In genomic region chr2:237012577-237013237, GRCh38 we compare ENCODE assay signal across 19 cellular contexts.
A peak's percentile ranks its signal among the peaks of the same experiment; 100 is the strongest.
DNase-seq lines count a peak whose midpoint lies in the region; FAIRE-seq and TF ChIP-seq lines count a peak whose summit lies in the region.
"Had no signal": no experiment of that assay in that cellular context is flagged by ENCODE, and none has a peak within 500 bp of the region (broad histone marks: within the 10 kb centered on the region; RNA-seq: fewer than 3 reads in every experiment).

No MANE protein-coding gene starts in this region.

- H3K27me3 ChIP-seq in neural progenitor cell: no peaks in the 10 kb centered on the region
- no peaks in the 10 kb centered on the region for H3K27me3 ChIP-seq in esophagus squamous epithelium
- H3K27me3 ChIP-seq: heart left ventricle, MG63 had no signal

- peak overlapping the region; percentile 3 for H3K4me3 Mint-ChIP-seq in Calu3 (ENCODE audit: low read depth, unreplicated experiment)
- no peak overlapping the region for H3K4me3 Mint-ChIP-seq in neural progenitor cell
- H3K4me3 Mint-ChIP-seq: activated naive CD8-positive, alpha-beta T cell treated with anti-CD3 and anti-CD28 coated beads, Interleukin-2, amount 50 U/mL, for 24 hours; memory B cell; T-helper 2 cell treated with Interferon-gamma antibody and Interleukin-4, amounts not matched to agents 5 μg/mL and 100 μg/mL, for 36 hours had no signal

- FAIRE-seq in H54 (lab: Jason Lieb, UNC): no peak
- FAIRE-seq: colon, G401.6 had no signal

- TF ChIP-seq CTCF in Calu3 (IDR thresholded peaks at IDR 0.05; ENCODE audit: unreplicated experiment): no peak
- TF ChIP-seq CTCF in fibroblast of the aortic adventitia (IDR thresholded peaks at IDR 0.05; ENCODE audit: insufficient read depth, low read length): no peak
- no peak for TF ChIP-seq CTCF in neural progenitor cell (IDR thresholded peaks at IDR 0.05)
- no peak for TF ChIP-seq CTCF in esophagus squamous epithelium (IDR thresholded peaks at IDR 0.05)

- H3K27ac ChIP-seq in neural progenitor cell (no peak overlapping the region), esophagus squamous epithelium (no peak overlapping the region)
- H3K27ac ChIP-seq: heart left ventricle had no signal

- no peaks in the 10 kb centered on the region for H3K9me3 ChIP-seq in neural progenitor cell (ENCODE audit: low read depth)
- no peaks in the 10 kb centered on the region for H3K9me3 ChIP-seq in esophagus squamous epithelium
- H3K9me3 ChIP-seq: MG63 had no signal

- H3K79me2 ChIP-seq in neural progenitor cell (ENCODE audit: low read depth): no peaks in the 10 kb centered on the region

- TF ChIP-seq POLR2A in esophagus squamous epithelium (IDR thresholded peaks at IDR 0.05) (no peak), H54 (IDR thresholded peaks at IDR 0.05; ENCODE audit: low read depth, low read length) (no peak)

- H3K36me3 ChIP-seq in neural progenitor cell (no peaks in the 10 kb centered on the region), esophagus squamous epithelium (no peaks in the 10 kb centered on the region)
- H3K36me3 ChIP-seq: heart left ventricle, MG63 had no signal

- H3K4me3 ChIP-seq in fibroblast of the aortic adventitia (ENCODE audit: low read depth, low read length) (no peak overlapping the region), neural progenitor cell (no peak overlapping the region), esophagus squamous epithelium (no peak overlapping the region)
- H3K4me3 ChIP-seq: heart left ventricle, MG63 had no signal

- H2AFZ ChIP-seq in neural progenitor cell (replicated peaks): no peak overlapping the region

- CTCF ChIA-PET in Calu3 (lab: Charles Lee): interaction anchor here (0.6 to 1.5 kb wide), 4 partner anchors 9 to 1003 kb away, joined by 3 to 7 read pairs (median 4); no protein-coding TSS in a partner anchor

- H3K36me3 Mint-ChIP-seq in Calu3 (ENCODE audit: insufficient read depth, unreplicated experiment) (no peaks in the 10 kb centered on the region), neural progenitor cell (no peaks in the 10 kb centered on the region)
- H3K36me3 Mint-ChIP-seq: memory B cell had no signal

- H3K4me2 ChIP-seq in neural progenitor cell: peak overlapping the region; percentile 38

- H3K9me3 Mint-ChIP-seq in Calu3 (ENCODE audit: low read depth, unreplicated experiment) (peaks cover 4% of the 10 kb centered on the region), neural progenitor cell (peaks cover 7% of the 10 kb centered on the region)
- H3K9me3 Mint-ChIP-seq: activated naive CD8-positive, alpha-beta T cell treated with anti-CD3 and anti-CD28 coated beads, Interleukin-2, amount 50 U/mL, for 24 hours; memory B cell; T-helper 2 cell treated with Interferon-gamma antibody and Interleukin-4, amounts not matched to agents 5 μg/mL and 100 μg/mL, for 36 hours had no signal

- intact Hi-C loops in Calu3 (cut with micrococcal nuclease; ENCODE audit: unreplicated experiment): loop anchor here (1.0 kb wide), 1 partner anchor 14 kb away; no protein-coding TSS in a partner anchor
- intact Hi-C loops in esophagus squamous epithelium (cut with DNase I): no loop called here

- H3K27me3 Mint-ChIP-seq in Calu3 (ENCODE audit: unreplicated experiment) (no peaks in the 10 kb centered on the region), neural progenitor cell (ENCODE audit: insufficient read depth, low read depth) (peaks cover 14% of the 10 kb centered on the region)
- H3K27me3 Mint-ChIP-seq: activated naive CD8-positive, alpha-beta T cell treated with anti-CD3 and anti-CD28 coated beads, Interleukin-2, amount 50 U/mL, for 24 hours had no signal

- 61 to 73% methylated on average over 12 to 15 of the region's 15 CpGs for WGBS in esophagus squamous epithelium, 2 donors

- H4K20me1 ChIP-seq in neural progenitor cell (ENCODE audit: low read depth): no peaks in the 10 kb centered on the region

- no peak overlapping the region for H3K9ac ChIP-seq in neural progenitor cell

- DNase-seq in Calu3 (peak; percentile 31), amniotic epithelial cell (ENCODE audit: low read depth) (peak; percentile 97), fibroblast of the aortic adventitia (ENCODE audit: low read depth) (peak; percentile 98), neural progenitor cell (ENCODE audit: low spot score) (no peak), esophagus squamous epithelium (lab: John Stamatoyannopoulos, UW) (no peak), NCI-H2029 (lab: John Stamatoyannopoulos, UW) (no peak), NCI-H345 treated with DMSO at 0.1 percent for 48 hours (lab: John Stamatoyannopoulos, UW; ENCODE audit: unreplicated experiment) (no peak), H54 (ENCODE audit: insufficient read length, low spot score) (no peak)
- DNase-seq: activated naive CD8-positive, alpha-beta T cell treated with anti-CD3 and anti-CD28 coated beads, Interleukin-2, amount 50 U/mL, for 24 hours; AML-193; COR-L47; heart left ventricle; MG63; NCI-H187; stimulated activated CD4-positive, alpha-beta T cell treated with anti-CD3 and anti-CD28 coated beads, Interleukin-2, amount 100 ng/mL, for 48 hours had no signal

- H3K4me1 Mint-ChIP-seq in Calu3 (ENCODE audit: low read depth, unreplicated experiment): peaks cover 42% of the 10 kb centered on the region
- H3K4me1 Mint-ChIP-seq in neural progenitor cell: peaks cover 30% of the 10 kb centered on the region
- H3K4me1 Mint-ChIP-seq: activated naive CD8-positive, alpha-beta T cell treated with anti-CD3 and anti-CD28 coated beads, Interleukin-2, amount 50 U/mL, for 24 hours; memory B cell had no signal

- BruUV-seq in Calu3 (replicated peaks; lab: Mats Ljungman, UMichigan): no TSS peak

- H3K27ac Mint-ChIP-seq in Calu3 (ENCODE audit: unreplicated experiment) (peak overlapping the region; percentile 81), neural progenitor cell (no peak overlapping the region)
- H3K27ac Mint-ChIP-seq: activated naive CD8-positive, alpha-beta T cell treated with anti-CD3 and anti-CD28 coated beads, Interleukin-2, amount 50 U/mL, for 24 hours; memory B cell; T-helper 2 cell treated with Interferon-gamma antibody and Interleukin-4, amounts not matched to agents 5 μg/mL and 100 μg/mL, for 36 hours had no signal

- H3K4me1 ChIP-seq in neural progenitor cell: peaks cover 23% of the 10 kb centered on the region
- no peaks in the 10 kb centered on the region for H3K4me1 ChIP-seq in esophagus squamous epithelium

- H3F3A ChIP-seq in neural progenitor cell (ENCODE audit: low read depth): peaks cover 20% of the 10 kb centered on the region

Comparison
In these comparisons a context has a peak if more than half of its experiments do, and no peak if none do; other contexts are left out.
1. DNase-seq: peak in Calu3 (single experiment), amniotic epithelial cell (single experiment) and fibroblast of the aortic adventitia (single experiment); none in neural progenitor cell (single experiment), esophagus squamous epithelium (single experiment), NCI-H2029 (single experiment), NCI-H345 treated with DMSO at 0.1 percent for 48 hours (single experiment) and H54 (single experiment).